ENCODE assay signal across 8 cellular contexts in genomic region chr1:29230553-29231378, GRCh38. TPM values are rescaled to one million over a fixed set of nuclear protein-coding genes. Genes with fewer than 3 reads are reported as not detected.
DNase-seq lines count a peak whose midpoint lies in the region; ATAC-seq and TF ChIP-seq lines count a peak whose summit lies in the region.

Gene MECR, minus strand, starts transcription at chr1:29230934. Its CDS starts 28 bp downstream, at chr1:29230906.

- ATAC-seq in GM21825 (IDR thresholded peaks at IDR 0.05; ENCODE audit: unreplicated experiment): peak; percentile 80
- peak; percentile 94 for ATAC-seq in RWPE2 (ENCODE audit: low read depth)
- ATAC-seq in stimulated activated naive CD8-positive, alpha-beta T cell treated with anti-CD3 and anti-CD28 coated beads, Interleukin-15, amount 100 ng/mL, for 72 hours: peak; percentile 99

- H3K36me3 ChIP-seq in RWPE2 (ENCODE audit: low read depth): no peaks in the 10 kb centered on the region

- H3K4me1 Mint-ChIP-seq in nephron progenitor cell: peaks cover 40% of the 10 kb centered on the region
- peaks cover 29% of the 10 kb centered on the region for H3K4me1 Mint-ChIP-seq in stimulated activated naive CD8-positive, alpha-beta T cell treated with anti-CD3 and anti-CD28 coated beads, Interleukin-15, amount 100 ng/mL, for 72 hours

- DNase-seq in EL (peak; percentile 91), LHCN-M2 (ENCODE audit: low read depth) (peak; percentile 90), RWPE2 (ENCODE audit: low spot score) (peak; percentile 79), fibroblast of the aortic adventitia (ENCODE audit: low read depth) (peak; percentile 89), nephron progenitor cell (peak; percentile 97)
- peak; percentile 91 for DNase-seq in activated effector memory CD4-positive, alpha-beta T cell treated with Interleukin-2 at 50 U/mL for 16 hours
- peak; percentile 96 for DNase-seq in stimulated activated naive CD8-positive, alpha-beta T cell treated with anti-CD3 and anti-CD28 coated beads, Interleukin-15, amount 100 ng/mL, for 72 hours

- no peaks in the 10 kb centered on the region for H3K36me3 Mint-ChIP-seq in nephron progenitor cell (ENCODE audit: low read depth)

- H3K4me3 Mint-ChIP-seq in nephron progenitor cell: peak within 1 kb of the TSS; percentile 98
- H3K4me3 Mint-ChIP-seq in stimulated activated naive CD8-positive, alpha-beta T cell treated with anti-CD3 and anti-CD28 coated beads, Interleukin-15, amount 100 ng/mL, for 72 hours: peak within 1 kb of the TSS; percentile 90 to 95

- H3K27me3 Mint-ChIP-seq in nephron progenitor cell (ENCODE audit: low read depth, poor library complexity): peaks cover 30% of the 10 kb centered on the region
- H3K27me3 Mint-ChIP-seq in stimulated activated naive CD8-positive, alpha-beta T cell treated with anti-CD3 and anti-CD28 coated beads, Interleukin-15, amount 100 ng/mL, for 72 hours: peaks cover 12% of the 10 kb centered on the region

- peak; percentile 45 for TF ChIP-seq CTCF in RWPE2 (IDR thresholded peaks at IDR 0.05; ENCODE audit: poor library complexity, severe bottlenecking)
- TF ChIP-seq CTCF in fibroblast of the aortic adventitia (IDR thresholded peaks at IDR 0.05; ENCODE audit: insufficient read depth, low read length): peak; percentile 32
- no peak for TF ChIP-seq CTCF in nephron progenitor cell (IDR thresholded peaks at IDR 0.05)

- peak within 1 kb of the TSS; percentile 92 for H3K4me3 ChIP-seq in RWPE2 (ENCODE audit: severe bottlenecking)
- H3K4me3 ChIP-seq in fibroblast of the aortic adventitia (ENCODE audit: low read depth, low read length): peak within 1 kb of the TSS; percentile 96

- H3K9me3 ChIP-seq in RWPE2 (ENCODE audit: severe bottlenecking): no peaks in the 10 kb centered on the region

- H3K27ac Mint-ChIP-seq in nephron progenitor cell: no peak within 1 kb of the TSS
- H3K27ac Mint-ChIP-seq in stimulated activated naive CD8-positive, alpha-beta T cell treated with anti-CD3 and anti-CD28 coated beads, Interleukin-15, amount 100 ng/mL, for 72 hours: peak within 1 kb of the TSS; percentile 93 to 98

- H3K9me3 Mint-ChIP-seq in nephron progenitor cell: no peaks in the 10 kb centered on the region
- H3K9me3 Mint-ChIP-seq in stimulated activated naive CD8-positive, alpha-beta T cell treated with anti-CD3 and anti-CD28 coated beads, Interleukin-15, amount 100 ng/mL, for 72 hours: no peaks in the 10 kb centered on the region

- H3K27me3 ChIP-seq in RWPE2 (ENCODE audit: insufficient read depth, poor library complexity, severe bottlenecking): no peaks in the 10 kb centered on the region

- H3K4me1 ChIP-seq in RWPE2 (ENCODE audit: insufficient read depth, poor library complexity, severe bottlenecking): peaks cover 4% of the 10 kb centered on the region

- no peak within 1 kb of the TSS for H3K27ac ChIP-seq in RWPE2 (ENCODE audit: poor library complexity, severe bottlenecking)

RNA-seq across cellular contexts. Expression of gene MECR, which starts in this region (rescaled TPM):
- total RNA-seq in LHCN-M2 (2014; rRNA removed) (32.4 and 33.3 TPM in 2 replicates), fibroblast of the aortic adventitia (ENCODE audit: low replicate concordance) (17.7 and 23.1 TPM in 2 replicates)
- 32.6 TPM for polyA plus RNA-seq in LHCN-M2 (2012)
